ENCODE assay signal across 7 cellular contexts in the genomic region with DNA sequence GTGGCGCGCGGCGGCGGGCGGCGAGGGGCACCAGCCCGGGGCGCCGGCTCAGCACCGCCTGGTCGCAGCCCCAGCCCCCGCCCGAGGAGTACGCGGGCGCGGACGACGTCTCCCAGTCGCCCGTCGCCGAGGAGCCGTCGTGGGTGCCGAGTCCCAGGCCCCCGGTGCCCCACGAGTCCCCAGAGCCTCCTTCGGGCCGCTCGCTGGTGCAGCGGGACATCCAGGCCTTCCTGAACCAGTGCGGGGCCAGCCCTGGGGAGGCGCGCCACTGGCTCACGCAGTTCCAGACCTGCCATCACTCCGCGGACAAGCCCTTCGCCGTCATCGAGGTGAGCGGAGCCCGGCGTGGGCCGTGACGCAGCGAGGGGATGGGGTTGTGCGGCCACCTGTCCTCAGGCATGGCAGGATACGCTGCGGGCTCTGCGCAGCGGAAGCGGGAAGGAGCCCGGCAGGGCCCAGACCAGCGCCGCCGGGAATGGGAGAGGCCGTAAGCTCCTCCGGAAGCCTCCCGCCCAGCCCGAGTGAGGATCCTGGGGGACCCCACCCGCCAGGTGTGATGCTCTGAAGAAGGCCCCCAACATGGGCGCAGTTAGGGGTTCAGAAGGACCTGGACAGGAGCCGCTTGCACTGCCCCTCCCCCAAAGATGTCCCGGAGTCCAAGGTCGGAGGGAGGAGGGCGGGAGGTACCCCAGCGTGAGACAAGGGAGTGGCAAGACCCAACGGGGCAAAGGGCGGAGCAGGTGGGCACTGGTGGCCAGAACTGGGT. TPM values are rescaled to one million over a fixed set of nuclear protein-coding genes. Genes with fewer than 3 reads are reported as not detected.
A peak's percentile ranks its signal among the peaks of the same experiment; 100 is the strongest.
DNase-seq lines count a peak whose midpoint lies in the region; ATAC-seq lines count a peak whose summit lies in the region.

No MANE protein-coding gene starts in this region.

- no peaks in the 10 kb centered on the region for H3K36me3 ChIP-seq in HUES64 (ENCODE audit: insufficient read depth, low read length)
- H3K36me3 ChIP-seq in iPS-18a (ENCODE audit: control insufficient read depth, low read depth, low read length): no peaks in the 10 kb centered on the region

- no peaks in the 10 kb centered on the region for H3K9me3 ChIP-seq in HUES64 (ENCODE audit: insufficient read depth, low read depth, low read length)
- H3K9me3 ChIP-seq in iPS-18a (ENCODE audit: control insufficient read depth, low read depth, low read length): no peaks in the 10 kb centered on the region

- no peak for ATAC-seq in GM21619 (IDR thresholded peaks at IDR 0.05; ENCODE audit: unreplicated experiment)

- 2% methylated on average over 71 of the region's 71 CpGs for WGBS in HUES64

- H3K9ac ChIP-seq in HUES64 (ENCODE audit: low read depth, low read length) (no peak overlapping the region), iPS-18a (ENCODE audit: low read length) (no peak overlapping the region)

- peak; percentile 34 to 50 for DNase-seq in activated T-cell treated with anti-CD3 and anti-CD28 coated beads, Interleukin-2, amount 50 U/mL, for 48 hours
- DNase-seq in stimulated activated CD4-positive, alpha-beta T cell treated with anti-CD3 and anti-CD28 coated beads, Interleukin-12 subunit alpha, Interleukin-12 subunit beta, amount 100 ng/mL, for 4 hours: peak; percentile 18
- DNase-seq in SHP77 (lab: John Stamatoyannopoulos, UW): no peak
- no peak for DNase-seq in Kasumi-1 (lab: John Stamatoyannopoulos, UW)

- H3K27ac ChIP-seq in HUES64 (ENCODE audit: low read depth, low read length) (no peak overlapping the region), iPS-18a (ENCODE audit: low read length) (no peak overlapping the region)

- peaks cover 11% of the 10 kb centered on the region for H3K4me1 ChIP-seq in HUES64 (ENCODE audit: insufficient read depth, low read length)
- peaks cover 12% of the 10 kb centered on the region for H3K4me1 ChIP-seq in iPS-18a (ENCODE audit: control insufficient read depth, low read depth, low read length)

- H3K27me3 ChIP-seq in HUES64 (ENCODE audit: insufficient read depth, low read length): peaks cover 32% of the 10 kb centered on the region
- H3K27me3 ChIP-seq in iPS-18a (ENCODE audit: control insufficient read depth, insufficient read depth, low read length): peaks cover 65% of the 10 kb centered on the region

- peak overlapping the region; percentile 76 for H3K4me3 ChIP-seq in HUES64 (ENCODE audit: low read length)
- H3K4me3 ChIP-seq in iPS-18a (ENCODE audit: low read length): peak overlapping the region; percentile 79

RNA-seq across cellular contexts. Expression of a gene that starts 0.5 kb away (rescaled TPM):
- polyA plus RNA-seq in HUES64 (2013, experiment 1 of 2): 2.2 TPM
- 1.2 TPM for polyA plus RNA-seq in HUES64 (2013, experiment 2 of 2)

RNA-seq across cellular contexts. Expression of a gene that starts 9.8 kb away (rescaled TPM):
- 12.0 TPM for polyA plus RNA-seq in HUES64 (2013, experiment 1 of 2)
- 18.2 TPM for polyA plus RNA-seq in HUES64 (2013, experiment 2 of 2)

RNA-seq across cellular contexts. Expression of a gene that starts 51.2 kb away (rescaled TPM):
- polyA plus RNA-seq in HUES64 (2013, experiment 1 of 2): 0.65 TPM
- 1.5 TPM for polyA plus RNA-seq in HUES64 (2013, experiment 2 of 2)

Comparison
In these comparisons a context has a peak if more than half of its experiments do, and no peak if none do; other contexts are left out.
1. DNase-seq: peak in activated T-cell treated with anti-CD3 and anti-CD28 coated beads, Interleukin-2, amount 50 U/mL, for 48 hours (2 of 2) and stimulated activated CD4-positive, alpha-beta T cell treated with anti-CD3 and anti-CD28 coated beads, Interleukin-12 subunit alpha, Interleukin-12 subunit beta, amount 100 ng/mL, for 4 hours (single experiment); none in SHP77 (0 of 2) and Kasumi-1 (0 of 2).